8 cellular contexts compared by ENCODE assay signal in the genomic region with DNA sequence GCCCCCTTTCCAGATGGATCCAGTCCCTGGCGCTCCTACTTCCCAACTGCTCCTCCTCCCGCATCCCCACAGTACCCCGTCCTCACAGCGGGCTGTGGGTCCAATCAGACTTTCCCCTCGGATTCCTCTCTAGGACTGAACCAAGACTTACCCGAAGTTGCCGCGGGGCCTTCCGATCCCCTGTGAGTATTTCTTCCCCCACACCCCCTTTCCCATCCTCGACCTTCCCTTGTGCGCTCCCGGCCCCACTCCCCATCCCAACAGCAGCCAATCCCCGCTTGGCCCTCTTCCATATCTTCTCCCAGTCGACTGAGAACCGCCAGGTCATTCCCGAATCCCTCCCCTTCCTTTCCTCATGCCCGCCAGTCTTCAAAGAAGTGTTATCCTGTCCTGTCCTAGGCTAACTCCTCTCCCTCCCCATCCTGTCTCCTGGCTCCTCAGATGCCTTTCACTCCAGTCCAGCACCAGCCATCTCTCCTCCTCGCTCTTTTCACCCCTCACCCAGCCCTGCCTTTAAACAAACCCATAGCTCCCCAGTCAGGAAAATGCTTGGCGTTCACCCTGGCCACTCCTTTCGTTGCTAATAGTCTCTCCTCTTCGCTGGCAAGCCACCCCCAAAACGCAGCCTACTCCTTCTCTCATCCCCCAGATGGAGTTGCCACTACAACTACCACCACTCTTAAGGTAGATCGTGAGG. TPM values are rescaled to one million over a fixed set of nuclear protein-coding genes. Genes with fewer than 3 reads are reported as not detected.
DNase-seq lines count a peak whose midpoint lies in the region; ATAC-seq and TF ChIP-seq lines count a peak whose summit lies in the region.

No MANE protein-coding gene starts in this region.

- DNase-seq in HAP-1 (ENCODE audit: low spot score in 2 of 2) = peak; percentile 39 to 60
- DNase-seq in WTC11 (ENCODE audit: low spot score) = peak; percentile 45
- DNase-seq in fibroblast of villous mesenchyme (ENCODE audit: low read depth) = peak; percentile 54
- no peak for DNase-seq in omental fat pad (ENCODE audit: low spot score)
- DNase-seq in HUDEP-2 (lab: John Stamatoyannopoulos, UW; ENCODE audit: unreplicated experiment in 76 of 76) = no peak

- H3K9me3 Mint-ChIP-seq in WTC11 = no peaks in the 10 kb centered on the region

- ATAC-seq in WTC11 (peak; percentile 31), omental fat pad (ENCODE audit: low FRiP score) (peak; percentile 34), HG03521 (IDR thresholded peaks at IDR 0.05; ENCODE audit: unreplicated experiment) (no peak), GM21786 (IDR thresholded peaks at IDR 0.05; ENCODE audit: unreplicated experiment) (no peak)

- H3K36me3 Mint-ChIP-seq in WTC11 = peaks cover 9% of the 10 kb centered on the region

- peaks cover 14% of the 10 kb centered on the region; the same call in 1 of the 2 replicates for H4K20me1 ChIP-seq in BLaER1

- H3K27ac Mint-ChIP-seq in WTC11 = peak overlapping the region; percentile 79

- CTCF ChIA-PET in WTC11 (lab: Charles Lee) = interaction anchor here (0.7 to 3.2 kb wide), 18 partner anchors 12 to 752 kb away, joined by 3 to 25 read pairs (median 5); a partner anchor contains a TSS

- H3K4me1 ChIP-seq in BLaER1 = peaks cover 52% of the 10 kb centered on the region
- 0 out of 2 replicates have a peak, but pooled peaks cover 5% of the 10 kb centered on the region for H3K4me1 ChIP-seq in HAP-1

- H3K36me3 ChIP-seq in BLaER1 (peaks cover 20% of the 10 kb centered on the region), HAP-1 (replicated peaks) (peaks cover 4% of the 10 kb centered on the region; the same call in 1 of the 2 replicates)

- H3K27me3 Mint-ChIP-seq in WTC11 (ENCODE audit: low read depth) = no peaks in the 10 kb centered on the region; the same call in 1 of the 2 replicates

- peak overlapping the region; percentile 79 for H3K27ac ChIP-seq in BLaER1

- H3K9me3 ChIP-seq in BLaER1 = no peaks in the 10 kb centered on the region
- no peaks in the 10 kb centered on the region for H3K9me3 ChIP-seq in HAP-1

- H3K4me3 ChIP-seq in BLaER1 (peak overlapping the region; percentile 87), HAP-1 (peak overlapping the region; percentile 87), fibroblast of villous mesenchyme (ENCODE audit: low read depth, low read length) (peak overlapping the region; percentile 99)

- H3K4me3 Mint-ChIP-seq in WTC11 = peak overlapping the region; percentile 92

- TF ChIP-seq CTCF in WTC11 (IDR thresholded peaks at IDR 0.05) = no peak
- no peak for TF ChIP-seq CTCF in fibroblast of villous mesenchyme (IDR thresholded peaks at IDR 0.05; ENCODE audit: insufficient read depth, low read depth, low read length)
- no peak for TF ChIP-seq CTCF in omental fat pad (IDR thresholded peaks at IDR 0.05)

- POLR2A ChIA-PET in WTC11 (lab: Charles Lee) = interaction anchor here (0.5 to 1.0 kb wide), 7 partner anchors 19 to 179 kb away, joined by 3 to 10 read pairs (median 5); a partner anchor contains a TSS

- peaks cover 14% of the 10 kb centered on the region for H3K4me1 Mint-ChIP-seq in WTC11

- peak overlapping the region; percentile 86 for H3K9ac ChIP-seq in BLaER1

- H3K4me2 ChIP-seq in BLaER1 = peak overlapping the region; percentile 100

- in situ Hi-C loops in HAP-1 (cut with MboI; ENCODE audit: low sequenced_read_pairs) = no loop called here

- H3K27me3 ChIP-seq in BLaER1 (no peaks in the 10 kb centered on the region), HAP-1 (ENCODE audit: low read depth) (no peaks in the 10 kb centered on the region)

TF ChIP-seq in WTC11, 78 proteins besides CTCF, POLR2A, EP300 and RAD21:
- TF ChIP-seq ZNF219 (CRISPR knock-in tag; IDR thresholded peaks at IDR 0.05; ENCODE audit: borderline replicate concordance) = no peak
- TF ChIP-seq, protein P1, sequence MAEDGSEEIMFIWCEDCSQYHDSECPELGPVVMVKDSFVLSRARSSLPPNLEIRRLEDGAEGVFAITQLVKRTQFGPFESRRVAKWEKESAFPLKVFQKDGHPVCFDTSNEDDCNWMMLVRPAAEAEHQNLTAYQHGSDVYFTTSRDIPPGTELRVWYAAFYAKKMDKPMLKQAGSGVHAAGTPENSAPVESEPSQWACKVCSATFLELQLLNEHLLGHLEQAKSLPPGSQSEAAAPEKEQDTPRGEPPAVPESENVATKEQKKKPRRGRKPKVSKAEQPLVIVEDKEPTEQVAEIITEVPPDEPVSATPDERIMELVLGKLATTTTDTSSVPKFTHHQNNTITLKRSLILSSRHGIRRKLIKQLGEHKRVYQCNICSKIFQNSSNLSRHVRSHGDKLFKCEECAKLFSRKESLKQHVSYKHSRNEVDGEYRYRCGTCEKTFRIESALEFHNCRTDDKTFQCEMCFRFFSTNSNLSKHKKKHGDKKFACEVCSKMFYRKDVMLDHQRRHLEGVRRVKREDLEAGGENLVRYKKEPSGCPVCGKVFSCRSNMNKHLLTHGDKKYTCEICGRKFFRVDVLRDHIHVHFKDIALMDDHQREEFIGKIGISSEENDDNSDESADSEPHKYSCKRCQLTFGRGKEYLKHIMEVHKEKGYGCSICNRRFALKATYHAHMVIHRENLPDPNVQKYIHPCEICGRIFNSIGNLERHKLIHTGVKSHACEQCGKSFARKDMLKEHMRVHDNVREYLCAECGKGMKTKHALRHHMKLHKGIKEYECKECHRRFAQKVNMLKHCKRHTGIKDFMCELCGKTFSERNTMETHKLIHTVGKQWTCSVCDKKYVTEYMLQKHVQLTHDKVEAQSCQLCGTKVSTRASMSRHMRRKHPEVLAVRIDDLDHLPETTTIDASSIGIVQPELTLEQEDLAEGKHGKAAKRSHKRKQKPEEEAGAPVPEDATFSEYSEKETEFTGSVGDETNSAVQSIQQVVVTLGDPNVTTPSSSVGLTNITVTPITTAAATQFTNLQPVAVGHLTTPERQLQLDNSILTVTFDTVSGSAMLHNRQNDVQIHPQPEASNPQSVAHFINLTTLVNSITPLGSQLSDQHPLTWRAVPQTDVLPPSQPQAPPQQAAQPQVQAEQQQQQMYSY (CRISPR knock-in tag; IDR thresholded peaks at IDR 0.05) = peak; percentile 89

RNA-seq across cellular contexts. Expression of a gene that starts 0.6 kb away (rescaled TPM):
- total RNA-seq in WTC11 (2021) (26.2 to 32.0 TPM (median 31.7 TPM) in 3 replicates), fibroblast of villous mesenchyme (26.7 and 31.1 TPM in 2 replicates), omental fat pad (10 to 100 TPM in 3 of 4 donors, 1 to 10 TPM in 1; 10.0 to 33.3 (median 25.2) TPM)

RNA-seq across cellular contexts. Expression of a gene that starts 0.9 kb away (rescaled TPM):
- 54.7 to 66.3 TPM (median 58.8 TPM) in 3 replicates for total RNA-seq in WTC11 (2021)
- total RNA-seq in fibroblast of villous mesenchyme = 114 and 116 TPM in 2 replicates
- total RNA-seq in omental fat pad = 10 to 100 TPM; 63.0 to 99.8 (median 75.9) TPM

RNA-seq across cellular contexts. Expression of a gene that starts 45.5 kb away (rescaled TPM):
- total RNA-seq in WTC11 (2021) = 33.1 to 35.0 TPM (median 33.2 TPM) in 3 replicates
- 17.7 and 20.6 TPM in 2 replicates for total RNA-seq in fibroblast of villous mesenchyme
- 10 to 100 TPM in 2 of 4 donors, 1 to 10 TPM in 2; 9.1 to 10.3 (median 9.9) TPM for total RNA-seq in omental fat pad

RNA-seq across cellular contexts. Expression of a gene that starts 45.9 kb away (rescaled TPM):
- total RNA-seq in WTC11 (2021) = 31.3 to 45.3 TPM (median 33.6 TPM) in 3 replicates
- total RNA-seq in fibroblast of villous mesenchyme = 22.0 and 32.5 TPM in 2 replicates
- 10 to 100 TPM; 30.6 to 34.7 (median 32.8) TPM for total RNA-seq in omental fat pad

Comparison
In these comparisons a context has a peak if more than half of its experiments do, and no peak if none do; other contexts are left out.
1. DNase-seq: peak in HAP-1 (2 of 2), WTC11 (single experiment) and fibroblast of villous mesenchyme (single experiment); none in omental fat pad (single experiment) and HUDEP-2 (0 of 76).
2. ATAC-seq: peak in WTC11 (single experiment) and omental fat pad (single experiment); none in HG03521 (single experiment) and GM21786 (single experiment).
3. Peak in every context shown above with its lines, with median percentiles within 50 percentile points of each other: H3K4me3 ChIP-seq.